In genomic region chr1:202157945-202158344, GRCh38 we compare ENCODE assay signal across 25 cellular contexts. TPM values are rescaled to one million over a fixed set of nuclear protein-coding genes. Genes with fewer than 3 reads are reported as not detected.
DNase-seq lines count a peak whose midpoint lies in the region; ATAC-seq lines count a peak whose summit lies in the region.
"Had no signal": no experiment of that assay in that cellular context is flagged by ENCODE, and none has a peak within 500 bp of the region (broad histone marks: within the 10 kb centered on the region; RNA-seq: fewer than 3 reads in every experiment).

No MANE protein-coding gene starts in this region.

- peaks cover 0 to 2% (median 0%) of the 10 kb centered on the region in 11 experiments; a peak in 1 of 22 replicates for H3K27me3 ChIP-seq in BLaER1 treated with 17β-estradiol and CSF1 and Interleukin-3, amounts not matched to agents 10 nM and 100 nM
- no peaks in the 10 kb centered on the region for H3K27me3 ChIP-seq in CD4-positive, alpha-beta memory T cell (ENCODE audit: insufficient read depth, low read length)
- H3K27me3 ChIP-seq in effector memory CD4-positive, alpha-beta T cell (replicated peaks; ENCODE audit: control insufficient read depth, insufficient read depth, low read length, poor library complexity, severe bottlenecking): no peaks in the 10 kb centered on the region
- H3K27me3 ChIP-seq: upper lobe of right lung had no signal

- POLR2A ChIA-PET in CD4-positive, alpha-beta memory T cell (lab: Charles Lee; ENCODE audit: partially characterized antibody): interaction anchor here (10.7 kb wide), 1 partner anchor 12 kb away, joined by 164 read pairs; the partner anchor contains the start of gene ARL8A

- H3K36me3 Mint-ChIP-seq in CD4-positive, alpha-beta memory T cell: peaks cover 30 to 58% of the 10 kb centered on the region in 2 donors
- H3K36me3 Mint-ChIP-seq in T-helper 17 cell (ENCODE audit: low read depth): peaks cover 11% of the 10 kb centered on the region

- intact Hi-C loops in CD4-positive, alpha-beta memory T cell (cut with micrococcal nuclease): no loop called here

- H3K36me3 ChIP-seq in BLaER1 treated with 17β-estradiol and CSF1 and Interleukin-3, amounts not matched to agents 10 nM and 100 nM: peaks cover 51 to 64% (median 56%) of the 10 kb centered on the region in 11 experiments
- peaks cover 41% of the 10 kb centered on the region for H3K36me3 ChIP-seq in CD4-positive, alpha-beta memory T cell (ENCODE audit: insufficient read depth, low read length)
- H3K36me3 ChIP-seq in effector memory CD4-positive, alpha-beta T cell (ENCODE audit: control insufficient read depth, insufficient read depth, low read length): peaks cover 46% of the 10 kb centered on the region
- H3K36me3 ChIP-seq: gastroesophageal sphincter, upper lobe of right lung had no signal

- H3K4me1 Mint-ChIP-seq in CD4-positive, alpha-beta memory T cell: peaks cover 53 to 88% (median 66%) of the 10 kb centered on the region in 4 donors
- H3K4me1 Mint-ChIP-seq in T-helper 17 cell: peaks cover 67% of the 10 kb centered on the region

- no peaks in the 10 kb centered on the region for H3K9me3 Mint-ChIP-seq in CD4-positive, alpha-beta memory T cell
- H3K9me3 Mint-ChIP-seq: activated B cell treated with CpG ODN at 0.5 μM for 24 hours had no signal

- H3K27me3 Mint-ChIP-seq in CD4-positive, alpha-beta memory T cell: no peaks in the 10 kb centered on the region
- no peaks in the 10 kb centered on the region for H3K27me3 Mint-ChIP-seq in T-helper 17 cell
- H3K27me3 Mint-ChIP-seq: activated B cell treated with CpG ODN at 0.5 μM for 24 hours had no signal

- peak overlapping the region; percentile 81 to 99 (median 97) for H3K27ac Mint-ChIP-seq in CD4-positive, alpha-beta memory T cell
- peak overlapping the region; percentile 98 for H3K27ac Mint-ChIP-seq in T-helper 17 cell
- H3K27ac Mint-ChIP-seq: activated B cell treated with CpG ODN at 0.5 μM for 24 hours had no signal

- H3K4me2 ChIP-seq in BLaER1 treated with 17β-estradiol and CSF1 and Interleukin-3, amounts not matched to agents 10 nM and 100 nM: peak overlapping the region; percentile 91 to 100 (median 96)

- no peak for ATAC-seq in T-helper 17 cell
- ATAC-seq in HG02938 (IDR thresholded peaks at IDR 0.05; ENCODE audit: unreplicated experiment): no peak
- ATAC-seq: esophagus mucosa, gastroesophageal sphincter, PC-3, upper lobe of right lung had no signal

- no peaks in the 10 kb centered on the region for H3K9me3 ChIP-seq in BLaER1 treated with 17β-estradiol and CSF1 and Interleukin-3, amounts not matched to agents 10 nM and 100 nM (replicated peaks in 1 of 11)
- no peaks in the 10 kb centered on the region for H3K9me3 ChIP-seq in CD4-positive, alpha-beta memory T cell (ENCODE audit: control insufficient read depth in 1 of 2, low read length in 2 of 2)
- H3K9me3 ChIP-seq in T-helper 17 cell (ENCODE audit: control insufficient read depth, low read length, poor library complexity, severe bottlenecking): no peaks in the 10 kb centered on the region
- no peaks in the 10 kb centered on the region for H3K9me3 ChIP-seq in effector memory CD4-positive, alpha-beta T cell (ENCODE audit: control insufficient read depth, low read length)
- H3K9me3 ChIP-seq: gastroesophageal sphincter, upper lobe of right lung had no signal

- CTCF ChIA-PET in CD4-positive, alpha-beta memory T cell (lab: Charles Lee; ENCODE audit: partially characterized antibody): no interaction called here

- H4K20me1 ChIP-seq in BLaER1 treated with 17β-estradiol and CSF1 and Interleukin-3, amounts not matched to agents 10 nM and 100 nM: peaks cover 18 to 69% (median 59%) of the 10 kb centered on the region in 11 experiments; a peak in 20 of 22 replicates

- H3K4me3 ChIP-seq in BLaER1 treated with 17β-estradiol and CSF1 and Interleukin-3, amounts not matched to agents 10 nM and 100 nM: peak overlapping the region in 8 of 10 experiments; percentile 72 to 83 (median 78); a peak in 14 of 20 replicates
- peak overlapping the region in 1 of 2 donors; percentile 89 for H3K4me3 ChIP-seq in CD4-positive, alpha-beta memory T cell (ENCODE audit: low read length in 2 of 2)
- H3K4me3 ChIP-seq in effector memory CD4-positive, alpha-beta T cell (ENCODE audit: insufficient read depth, low read depth, low read length, poor library complexity, severe bottlenecking): no peak overlapping the region
- H3K4me3 ChIP-seq: gastroesophageal sphincter, upper lobe of right lung had no signal

- peak overlapping the region in 10 of 11 experiments; percentile 89 to 98 (median 94); a peak in 13 of 22 replicates for H3K27ac ChIP-seq in BLaER1 treated with 17β-estradiol and CSF1 and Interleukin-3, amounts not matched to agents 10 nM and 100 nM
- peak overlapping the region; percentile 39 for H3K27ac ChIP-seq in CD4-positive, alpha-beta memory T cell (ENCODE audit: low read depth, low read length)
- H3K27ac ChIP-seq in effector memory CD4-positive, alpha-beta T cell (ENCODE audit: insufficient read depth, low read length, poor library complexity, severe bottlenecking): peak overlapping the region; percentile 88
- H3K27ac ChIP-seq: gastroesophageal sphincter, parathyroid adenoma, upper lobe of right lung had no signal

- peaks cover 68 to 90% (median 77%) of the 10 kb centered on the region in 10 experiments for H3K4me1 ChIP-seq in BLaER1 treated with 17β-estradiol and CSF1 and Interleukin-3, amounts not matched to agents 10 nM and 100 nM
- peaks cover 80% of the 10 kb centered on the region for H3K4me1 ChIP-seq in CD4-positive, alpha-beta memory T cell (ENCODE audit: insufficient read depth, low read length)
- H3K4me1 ChIP-seq in effector memory CD4-positive, alpha-beta T cell (ENCODE audit: control insufficient read depth, insufficient read depth, low read length, poor library complexity, severe bottlenecking): peaks cover 64% of the 10 kb centered on the region
- H3K4me1 ChIP-seq: gastroesophageal sphincter had no signal

- H3K4me3 Mint-ChIP-seq in CD4-positive, alpha-beta memory T cell: peak overlapping the region in 7 of 8 donors; percentile 45 to 98 (median 94)
- H3K4me3 Mint-ChIP-seq in T-helper 17 cell: peak overlapping the region; percentile 64
- H3K4me3 Mint-ChIP-seq: activated B cell treated with CpG ODN at 0.5 μM for 24 hours had no signal

- no peak for DNase-seq in CD4-positive, alpha-beta memory T cell
- DNase-seq in T-helper 17 cell (no peak), NCI-H1930 (lab: John Stamatoyannopoulos, UW) (no peak)
- no peak for DNase-seq in effector memory CD4-positive, alpha-beta T cell
- DNase-seq in activated effector memory CD4-positive, alpha-beta T cell treated with Interleukin-2 at 50 U/mL for 16 hours: no peak
- DNase-seq: activated B cell treated with CpG ODN at 0.5 μM for 24 hours; activated CD8-positive, alpha-beta memory T cell treated with anti-CD3 and anti-CD28 coated beads, Interleukin-2, amount 50 U/mL, for 4 hours; amygdala; GOT3; kidney glomerular epithelial cell; mammary epithelial cell; NCI-H1436 treated with DMSO at 0.1 percent for 48 hours; NCI-H2171 treated with DMSO at 0.1 percent for 48 hours; NCI-H748 treated with DMSO at 0.1 percent for 48 hours; PC-3; SIG-M5; upper lobe of right lung had no signal

- peak overlapping the region; percentile 84 to 95 (median 89); a peak in 20 of 22 replicates for H3K9ac ChIP-seq in BLaER1 treated with 17β-estradiol and CSF1 and Interleukin-3, amounts not matched to agents 10 nM and 100 nM
- H3K9ac ChIP-seq: parathyroid adenoma had no signal

RNA-seq across cellular contexts. Expression of gene PTPN7, which starts 2.5 kb away (rescaled TPM):
- 10 to 100 TPM; 67.6 to 68.4 TPM for total RNA-seq in CD4-positive, alpha-beta memory T cell
- 10 to 100 TPM; 50.5 to 84.1 TPM for polyA plus RNA-seq in CD4-positive, alpha-beta memory T cell
- total RNA-seq in T-helper 17 cell: 100 to 1,000 TPM in 1 of 2 donors, 10 to 100 TPM in 1; 97.5 to 101 TPM
- total RNA-seq: M059J, mammary epithelial cell, PC-3 had no signal

RNA-seq across cellular contexts. Expression of gene ARL8A, which starts 13.4 kb away (rescaled TPM):
- 10 to 100 TPM; 48.1 to 55.0 TPM for total RNA-seq in CD4-positive, alpha-beta memory T cell
- polyA plus RNA-seq in CD4-positive, alpha-beta memory T cell: 10 to 100 TPM in 1 of 2 donors, 1 to 10 TPM in 1; 7.1 to 10.8 TPM
- 10 to 100 TPM; 71.9 to 76.4 TPM for total RNA-seq in T-helper 17 cell

RNA-seq across cellular contexts. Expression of gene GPR37L1, which starts 35.2 kb away (rescaled TPM):
- not detected for total RNA-seq in CD4-positive, alpha-beta memory T cell
- polyA plus RNA-seq in CD4-positive, alpha-beta memory T cell: under 1 TPM in 1 of 2 donors, not detected in 1; 0.07 TPM
- not detected for total RNA-seq in T-helper 17 cell
- total RNA-seq: activated B cell treated with CpG ODN at 0.5 μM for 24 hours; cardiac septum; M059J; mammary epithelial cell; T-helper 2 cell treated with Interferon-gamma antibody and Interleukin-4, amounts not matched to agents 100 ng/mL and 5 ng/mL, for 36 hours had no signal

RNA-seq across cellular contexts. Expression of gene LGR6, which starts 35.7 kb away (rescaled TPM):
- under 1 TPM in 1 of 2 experiments, not detected in 1; 0.17 TPM for total RNA-seq in CD4-positive, alpha-beta memory T cell
- under 1 TPM; 0.16 to 0.33 TPM for polyA plus RNA-seq in CD4-positive, alpha-beta memory T cell
- total RNA-seq in T-helper 17 cell: under 1 TPM; 0.13 to 0.25 TPM
- total RNA-seq: activated B cell treated with CpG ODN at 0.5 μM for 24 hours, M059J had no signal

Comparison
In these comparisons a context has a peak if more than half of its experiments do, and no peak if none do; other contexts are left out.
1. H3K27ac ChIP-seq: peak in every context shown above with its lines; median percentile 94 in BLaER1 treated with 17β-estradiol and CSF1 and Interleukin-3, amounts not matched to agents 10 nM and 100 nM; 88 in effector memory CD4-positive, alpha-beta T cell; 39 in CD4-positive, alpha-beta memory T cell.